Comparison of ENCODE assay signal across 11 cellular contexts in the genomic region with DNA sequence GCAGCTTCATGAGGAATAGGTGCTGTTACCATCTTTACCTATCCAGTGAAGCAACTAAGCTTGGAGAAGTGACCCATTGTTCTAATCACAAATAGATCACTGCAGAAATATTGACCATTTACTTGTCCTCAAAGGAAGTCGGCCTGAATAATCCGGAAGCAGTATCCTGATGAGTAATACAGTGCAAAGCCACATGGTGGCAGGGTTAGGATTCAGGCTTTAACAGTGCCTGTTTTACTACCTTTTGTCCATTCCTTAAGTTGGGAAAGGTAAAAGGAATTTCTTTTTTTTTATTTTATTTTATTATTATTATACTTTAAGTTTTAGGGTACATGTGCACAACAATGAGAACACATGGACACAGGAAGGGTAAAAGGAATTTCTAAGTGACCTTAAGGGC.
DNase-seq lines count a peak whose midpoint lies in the region; ATAC-seq, FAIRE-seq and TF ChIP-seq lines count a peak whose summit lies in the region.
"Had no signal": no experiment of that assay in that cellular context is flagged by ENCODE, and none has a peak within 500 bp of the region (broad histone marks: within the 10 kb centered on the region; RNA-seq: fewer than 3 reads in every experiment).

No MANE protein-coding gene starts in this region.

- no peaks in the 10 kb centered on the region for H3K27me3 ChIP-seq in WERI-Rb-1 (ENCODE audit: insufficient read depth, low read depth, severe bottlenecking)
- H3K27me3 ChIP-seq: ascending aorta had no signal

- no peak overlapping the region for H3K4me3 ChIP-seq in WERI-Rb-1 (ENCODE audit: low read depth, low read length)
- H3K4me3 ChIP-seq: ascending aorta had no signal

- H3K9me3 ChIP-seq in WERI-Rb-1 (ENCODE audit: severe bottlenecking) = no peaks in the 10 kb centered on the region
- H3K9me3 ChIP-seq: ascending aorta had no signal

- CTCF ChIA-PET in GM10248 (lab: Yijun Ruan, JAX) = no interaction called here

- no peaks in the 10 kb centered on the region for H3K36me3 ChIP-seq in WERI-Rb-1
- H3K36me3 ChIP-seq: ascending aorta had no signal

- TF ChIP-seq CTCF in GM10248 (IDR thresholded peaks at IDR 0.05; ENCODE audit: control extremely low read depth, extremely low read depth, low read depth, missing control alignments) (peak; percentile 21), WERI-Rb-1 (IDR thresholded peaks at IDR 0.05; ENCODE audit: low read depth, low read length) (0 out of 2 replicates have a peak, but pooled peaks have one; percentile 24)

- DNase-seq in GM10248 (ENCODE audit: extremely low spot score) (no peak), WERI-Rb-1 (peak; percentile 11), iPS-NIHi7 (ENCODE audit: extremely low spot score) (peak; percentile 56), HTR-8/SVneo (ENCODE audit: insufficient read length, low spot score) (no peak), middle frontal gyrus (ENCODE audit: extremely low spot score, low spot score) (no peak), NCI-H2029 (lab: John Stamatoyannopoulos, UW) (no peak)
- DNase-seq: activated CD4-positive, CD25-positive, alpha-beta regulatory T cell; NCI-H1694 had no signal

- POLR2A ChIA-PET in GM10248 (lab: Yijun Ruan, JAX) = no interaction called here

- no peak for ATAC-seq in GM18868 (IDR thresholded peaks at IDR 0.05; ENCODE audit: unreplicated experiment)

- H3K27ac ChIP-seq in WERI-Rb-1 = no peak overlapping the region
- H3K27ac ChIP-seq: ascending aorta had no signal

- peak; percentile 19 for FAIRE-seq in A204.1 (lab: Jason Lieb, UNC)
- FAIRE-seq in HTR-8/SVneo (lab: Jason Lieb, UNC) = no peak

Comparison
In these comparisons a context has a peak if more than half of its experiments do, and no peak if none do; other contexts are left out.
1. DNase-seq: peak in WERI-Rb-1 (single experiment) and iPS-NIHi7 (single experiment); none in GM10248 (single experiment), HTR-8/SVneo (single experiment), middle frontal gyrus (single experiment) and NCI-H2029 (single experiment).